19 cellular contexts compared by ENCODE assay signal in the genomic region with DNA sequence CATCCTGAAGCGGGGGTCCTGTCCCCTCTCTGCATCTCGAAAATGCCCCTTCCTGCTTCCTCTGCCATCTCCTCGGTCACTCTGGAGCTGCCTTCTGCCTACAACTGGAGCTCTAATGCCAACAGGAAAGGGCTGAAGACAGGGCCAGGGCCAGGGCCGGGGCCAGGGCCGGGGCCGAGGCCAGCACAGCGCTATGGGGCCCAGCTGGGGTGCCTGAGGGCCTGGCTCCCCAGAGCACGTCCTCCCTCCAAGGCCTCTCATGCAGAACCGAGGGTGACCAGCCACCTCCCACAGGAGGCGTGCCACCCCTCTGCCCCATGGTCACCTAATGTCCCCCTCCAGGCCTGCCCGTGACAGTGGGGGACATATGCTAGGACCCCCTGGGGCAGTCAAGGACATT.
DNase-seq lines count a peak whose midpoint lies in the region; ATAC-seq, FAIRE-seq and TF ChIP-seq lines count a peak whose summit lies in the region.
"Had no signal": no experiment of that assay in that cellular context is flagged by ENCODE, and none has a peak within 500 bp of the region (broad histone marks: within the 10 kb centered on the region; RNA-seq: fewer than 3 reads in every experiment).

No MANE protein-coding gene starts in this region.

- H3K14ac ChIP-seq in neuronal stem cell (ENCODE audit: low read length) = no peak overlapping the region

- peaks cover 8% of the 10 kb centered on the region for H3K4me1 Mint-ChIP-seq in GM23338

- H3K27ac Mint-ChIP-seq in GM23338 = no peak overlapping the region
- H3K27ac Mint-ChIP-seq: HFFc6 had no signal

- no CpG with 5 or more reads among the region's 11 CpGs for WGBS in neuronal stem cell (ENCODE audit: extremely low coverage in 2 of 2, insufficient read length in 2 of 2, insufficient replicate concordance in 1 of 2), 2 donors

- H2AK5ac ChIP-seq in neuronal stem cell (ENCODE audit: low read depth, low read length) = peak overlapping the region; percentile 42

- H3K79me2 ChIP-seq in GM23338 (replicated peaks; ENCODE audit: insufficient read depth) = no peaks in the 10 kb centered on the region

- DNase-seq in Right ventricle myocardium inferior (ENCODE audit: missing footprints) (peak; percentile 27), cardiac septum (ENCODE audit: low spot score) (no peak), left ventricle myocardium inferior (no peak), neuronal stem cell (ENCODE audit: low spot score) (no peak), foreskin fibroblast (no peak), GM23338 (ENCODE audit: low spot score) (no peak), GM12891 (ENCODE audit: insufficient read length, low spot score) (no peak), tibial artery (no peak)
- DNase-seq: AML-193, DMS79 treated with DMSO at 0.1 percent for 48 hours, HFFc6, KG1, NCI-H1930, NCI-H226, NCI-H524, NCI-H82, RPMI8226 had no signal

- H2BK5ac ChIP-seq in neuronal stem cell (ENCODE audit: low read length) = peak overlapping the region; percentile 69

- H2BK15ac ChIP-seq in neuronal stem cell (ENCODE audit: low read length) = no peak overlapping the region

- peaks cover 5% of the 10 kb centered on the region for H3K27me3 Mint-ChIP-seq in GM23338 (ENCODE audit: insufficient read depth, low read depth, poor library complexity)

- intact Hi-C loops in Right ventricle myocardium inferior (cut with DNase I) = loop anchor here (10.0 kb wide), 1 partner anchor 86 kb away; no protein-coding TSS in a partner anchor
- intact Hi-C loops in cardiac septum (cut with DNase I) = no loop called here
- intact Hi-C loops in left ventricle myocardium inferior (cut with micrococcal nuclease) = no loop called here
- intact Hi-C loops in tibial artery (cut with DNase I; ENCODE audit: low total_unique reads) = no loop called here

- peak overlapping the region; percentile 31 for H4K91ac ChIP-seq in neuronal stem cell (ENCODE audit: low read depth, low read length, poor library complexity)

- no peak overlapping the region for H4K8ac ChIP-seq in neuronal stem cell (ENCODE audit: low read depth, low read length)

- no peak overlapping the region for H3K4ac ChIP-seq in neuronal stem cell (ENCODE audit: low read length)

- no peaks in the 10 kb centered on the region for H3K9me2 ChIP-seq in GM23338 (ENCODE audit: insufficient read depth)

- no peak overlapping the region for H3K4me2 ChIP-seq in neuronal stem cell (ENCODE audit: insufficient read depth, low read length, poor library complexity, severe bottlenecking)
- no peak overlapping the region for H3K4me2 ChIP-seq in GM23338

- no peaks in the 10 kb centered on the region for H3K36me3 Mint-ChIP-seq in GM23338 (ENCODE audit: low read depth)

- peak overlapping the region; percentile 76 for H3K18ac ChIP-seq in neuronal stem cell (ENCODE audit: low read length)

- H3K9me3 Mint-ChIP-seq in GM23338 = no peaks in the 10 kb centered on the region; the same call in 2 of the 3 replicates
- H3K9me3 Mint-ChIP-seq: HFFc6 had no signal

- ATAC-seq in Right ventricle myocardium inferior (peak; percentile 8), GM23338 (no peak)

- no peaks in the 10 kb centered on the region for H4K20me1 ChIP-seq in GM23338 (replicated peaks; ENCODE audit: insufficient read depth)

- no peaks in the 10 kb centered on the region for H3K79me1 ChIP-seq in neuronal stem cell (ENCODE audit: low read depth, low read length)

- H2AFZ ChIP-seq in neuronal stem cell (ENCODE audit: low read length) (no peak overlapping the region), GM23338 (no peak overlapping the region)

- H3K9me3 ChIP-seq in left ventricle myocardium inferior (replicated peaks) (no peaks in the 10 kb centered on the region), neuronal stem cell (replicated peaks in 1 of 2; ENCODE audit: control insufficient read depth in 2 of 2, insufficient read depth in 1 of 2, low read depth in 1 of 2, low read length in 2 of 2) (no peaks in the 10 kb centered on the region), tibial artery (no peaks in the 10 kb centered on the region)

- no peaks in the 10 kb centered on the region for H3F3A ChIP-seq in GM23338 (replicated peaks; ENCODE audit: low read depth)

- TF ChIP-seq CTCF in left ventricle myocardium inferior (IDR thresholded peaks at IDR 0.05; ENCODE audit: borderline replicate concordance) (no peak), foreskin fibroblast (IDR thresholded peaks at IDR 0.05; ENCODE audit: low read depth, low read length) (no peak), GM23338 (conservative IDR thresholded peaks at IDR 0.05; ENCODE audit: low read depth in 2 of 2) (no peak), tibial artery (IDR thresholded peaks at IDR 0.05) (no peak)

- H2BK12ac ChIP-seq in neuronal stem cell (ENCODE audit: low read length) = no peak overlapping the region

- no peak for FAIRE-seq in GM12891 (lab: Jason Lieb, UNC)
- FAIRE-seq: H54 had no signal

- H3K36me3 ChIP-seq in left ventricle myocardium inferior (no peaks in the 10 kb centered on the region), neuronal stem cell (replicated peaks in 1 of 2; ENCODE audit: control insufficient read depth in 2 of 2, insufficient read depth in 2 of 2, low read length in 2 of 2) (no peaks in the 10 kb centered on the region), GM23338 (ENCODE audit: insufficient read depth) (no peaks in the 10 kb centered on the region), tibial artery (no peaks in the 10 kb centered on the region)

- H3K4me1 ChIP-seq in left ventricle myocardium inferior = peaks cover 95% of the 10 kb centered on the region
- H3K4me1 ChIP-seq in neuronal stem cell (ENCODE audit: control insufficient read depth in 2 of 2, insufficient read depth in 1 of 2, low read depth in 1 of 2, low read length in 2 of 2) = peaks cover 6 to 8% of the 10 kb centered on the region in 2 donors
- no peaks in the 10 kb centered on the region for H3K4me1 ChIP-seq in GM23338 (ENCODE audit: insufficient read depth)
- peaks cover 0 to 17% (median 13%) of the 10 kb centered on the region in 4 donors for H3K4me1 ChIP-seq in tibial artery

- H2BK120ac ChIP-seq in neuronal stem cell (ENCODE audit: low read depth, low read length) = peak overlapping the region; percentile 88

- H3K23ac ChIP-seq in neuronal stem cell (ENCODE audit: low read depth, low read length, poor library complexity) = peak overlapping the region; percentile 23

- H3K27ac ChIP-seq in left ventricle myocardium inferior (replicated peaks) (peak overlapping the region; percentile 89), neuronal stem cell (replicated peaks; ENCODE audit: low read length) (no peak overlapping the region), GM23338 (ENCODE audit: low read depth) (no peak overlapping the region), tibial artery (no peak overlapping the region)
- H3K27ac ChIP-seq: 22Rv1 had no signal

- no peak overlapping the region for H3K4me3 Mint-ChIP-seq in GM23338
- H3K4me3 Mint-ChIP-seq: HFFc6 had no signal

- no peak for TF ChIP-seq POLR2A in GM12891 (IDR thresholded peaks at IDR 0.05; ENCODE audit: low read depth, low read length)

- H3K4me3 ChIP-seq in left ventricle myocardium inferior (peak overlapping the region; percentile 14), neuronal stem cell (ENCODE audit: low read length in 2 of 2) (no peak overlapping the region), foreskin fibroblast (ENCODE audit: low read depth in 1 of 2, low read length in 2 of 2) (no peak overlapping the region), GM23338 (no peak overlapping the region), tibial artery (no peak overlapping the region)

- no peak overlapping the region for H3K9ac ChIP-seq in neuronal stem cell (ENCODE audit: low read depth, low read length, poor library complexity)

- H3K27me3 ChIP-seq in left ventricle myocardium inferior (ENCODE audit: low read depth) (no peaks in the 10 kb centered on the region), neuronal stem cell (ENCODE audit: control insufficient read depth in 3 of 3, insufficient read depth in 3 of 3, low read depth in 1 of 3, low read length in 3 of 3) (no peaks in the 10 kb centered on the region), GM23338 (ENCODE audit: insufficient read depth) (no peaks in the 10 kb centered on the region), tibial artery (no peaks in the 10 kb centered on the region)

TF ChIP-seq in GM23338, 12 proteins besides CTCF, POLR2A, EP300 and RAD21 (continues in another document):
- TF ChIP-seq, protein P1, sequence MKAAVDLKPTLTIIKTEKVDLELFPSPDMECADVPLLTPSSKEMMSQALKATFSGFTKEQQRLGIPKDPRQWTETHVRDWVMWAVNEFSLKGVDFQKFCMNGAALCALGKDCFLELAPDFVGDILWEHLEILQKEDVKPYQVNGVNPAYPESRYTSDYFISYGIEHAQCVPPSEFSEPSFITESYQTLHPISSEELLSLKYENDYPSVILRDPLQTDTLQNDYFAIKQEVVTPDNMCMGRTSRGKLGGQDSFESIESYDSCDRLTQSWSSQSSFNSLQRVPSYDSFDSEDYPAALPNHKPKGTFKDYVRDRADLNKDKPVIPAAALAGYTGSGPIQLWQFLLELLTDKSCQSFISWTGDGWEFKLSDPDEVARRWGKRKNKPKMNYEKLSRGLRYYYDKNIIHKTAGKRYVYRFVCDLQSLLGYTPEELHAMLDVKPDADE (IDR thresholded peaks at IDR 0.05) = no peak
- TF ChIP-seq POLR2AphosphoS5 (IDR thresholded peaks at IDR 0.05; ENCODE audit: low read depth) (no peak), EZH2 (IDR thresholded peaks at IDR 0.05; ENCODE audit: low read depth, unreplicated experiment) (no peak), NANOG (IDR thresholded peaks at IDR 0.05; ENCODE audit: borderline replicate concordance) (no peak), EZH2phosphoT487 (IDR thresholded peaks at IDR 0.05; ENCODE audit: unreplicated experiment) (no peak), ZNF114 (CRISPR knock-in tag; IDR thresholded peaks at IDR 0.05) (no peak)

TF ChIP-seq in GM12891, 5 proteins besides CTCF, POLR2A, EP300 and RAD21:
- TF ChIP-seq PAX5 (IDR thresholded peaks at IDR 0.05; ENCODE audit: insufficient read depth, low read length, severe bottlenecking) = no peak
